ENCODE assay signal across 8 cellular contexts in genomic region chr6:127341471-127342202, GRCh38. TPM values are rescaled to one million over a fixed set of nuclear protein-coding genes. Genes with fewer than 3 reads are reported as not detected.
DNase-seq lines count a peak whose midpoint lies in the region; ATAC-seq and TF ChIP-seq lines count a peak whose summit lies in the region.

No MANE protein-coding gene starts in this region.

- no peak overlapping the region for H3K4me3 Mint-ChIP-seq in endodermal cell

- H3K9me3 ChIP-seq in heart left ventricle, result no peaks in the 10 kb centered on the region
- no peaks in the 10 kb centered on the region for H3K9me3 ChIP-seq in endodermal cell (ENCODE audit: control insufficient read depth, low read length)
- no peaks in the 10 kb centered on the region for H3K9me3 ChIP-seq in stomach

- ATAC-seq in heart left ventricle (no peak), Right ventricle myocardium inferior (no peak), HG03520 (IDR thresholded peaks at IDR 0.05; ENCODE audit: unreplicated experiment) (peak; percentile 25), HG02840 (IDR thresholded peaks at IDR 0.05; ENCODE audit: low FRiP score, unreplicated experiment) (no peak)

- H3K36me3 Mint-ChIP-seq in endodermal cell (ENCODE audit: low read depth), result peaks cover 3% of the 10 kb centered on the region

- peaks cover 22% of the 10 kb centered on the region for H3K4me1 Mint-ChIP-seq in endodermal cell

- no peak for TF ChIP-seq EP300 in stomach (IDR thresholded peaks at IDR 0.05)

- TF ChIP-seq CTCF in heart left ventricle (IDR thresholded peaks at IDR 0.05) (no peak), endodermal cell (conservative IDR thresholded peaks at IDR 0.05) (no peak), stomach (IDR thresholded peaks at IDR 0.05) (no peak)

- TF ChIP-seq POLR2A in heart left ventricle (IDR thresholded peaks at IDR 0.05), result no peak
- no peak for TF ChIP-seq POLR2A in stomach (IDR thresholded peaks at IDR 0.05)

- peak overlapping the region; percentile 92 for H3K9ac ChIP-seq in endodermal cell (ENCODE audit: extremely low read depth, low read length, poor library complexity, severe bottlenecking)

- no peak for DNase-seq in heart left ventricle
- DNase-seq in Right ventricle myocardium inferior (ENCODE audit: missing footprints), result no peak
- no peak for DNase-seq in endodermal cell
- DNase-seq in stomach, result no peak
- DNase-seq in NCI-H226, result no peak
- DNase-seq in AG08395 (ENCODE audit: low spot score), result no peak

- intact Hi-C loops in heart left ventricle (cut with DNase I) (loop anchor here in 2 of 10 donors (5.0 kb wide), 2 partner anchors 74 to 116 kb away; partner anchors contain the start of genes KIAA0408 (in 1 of the 2) and RNF146 (in 1 of the 2)), Right ventricle myocardium inferior (cut with DNase I) (loop anchor here (2.0 kb wide), 1 partner anchor 73 kb away; no protein-coding TSS in a partner anchor), stomach (cut with DNase I; ENCODE audit: low total_unique reads) (no loop called here)

- H3K27me3 ChIP-seq in heart left ventricle, result no peaks in the 10 kb centered on the region
- no peaks in the 10 kb centered on the region for H3K27me3 ChIP-seq in endodermal cell (ENCODE audit: control insufficient read depth, insufficient read depth, low read length, poor library complexity, severe bottlenecking)
- no peaks in the 10 kb centered on the region for H3K27me3 ChIP-seq in stomach

- H3K9me3 Mint-ChIP-seq in endodermal cell, result no peaks in the 10 kb centered on the region

- H3K27ac Mint-ChIP-seq in endodermal cell, result no peak overlapping the region

- H3K4me1 ChIP-seq in heart left ventricle, result peaks cover 0 to 51% (median 27%) of the 10 kb centered on the region in 12 donors
- peaks cover 7% of the 10 kb centered on the region for H3K4me1 ChIP-seq in endodermal cell (ENCODE audit: control insufficient read depth, insufficient read depth, low read length)
- H3K4me1 ChIP-seq in stomach, result peaks cover 17 to 60% (median 45%) of the 10 kb centered on the region in 4 donors

- 82 to 88% (median 85%) methylated on average over 9 of the region's 9 CpGs for WGBS in heart left ventricle, 4 donors
- WGBS in endodermal cell (ENCODE audit: insufficient coverage in 1 of 2, insufficient read length in 1 of 2), 2 experiments, result 81 to 85% methylated on average over 8 to 9 of the region's 9 CpGs
- 50 to 69% (median 61%) methylated on average over 9 of the region's 9 CpGs for WGBS in stomach, 5 donors

- H3K36me3 ChIP-seq in heart left ventricle (no peaks in the 10 kb centered on the region), endodermal cell (ENCODE audit: control insufficient read depth, insufficient read depth, low read length) (no peaks in the 10 kb centered on the region), stomach (no peaks in the 10 kb centered on the region)

- H3K27ac ChIP-seq in heart left ventricle, result peak overlapping the region in 1 of 12 donors; percentile 78
- H3K27ac ChIP-seq in endodermal cell (ENCODE audit: low read depth, low read length), result no peak overlapping the region
- H3K27ac ChIP-seq in stomach, result peak overlapping the region in 2 of 5 donors; percentile 75 to 91

- H3K27me3 Mint-ChIP-seq in endodermal cell (ENCODE audit: insufficient read depth), result no peaks in the 10 kb centered on the region

- peak overlapping the region in 10 of 12 donors; percentile 67 to 84 (median 78) for H3K4me3 ChIP-seq in heart left ventricle
- peak overlapping the region; percentile 90 for H3K4me3 ChIP-seq in endodermal cell (ENCODE audit: low read length)
- peak overlapping the region; percentile 71 to 81 (median 80) for H3K4me3 ChIP-seq in stomach

RNA-seq across cellular contexts. Expression of gene ECHDC1, which starts 1.8 kb away (rescaled TPM):
- total RNA-seq in heart left ventricle (10 to 100 TPM; 29.8 to 51.3 (median 35.2) TPM), Right ventricle myocardium inferior (42.7 TPM), endodermal cell (10 to 100 TPM; 45.5 to 58.2 TPM), stomach (10 to 100 TPM; 11.9 to 71.0 (median 50.8) TPM)
- polyA plus RNA-seq in heart left ventricle (10 to 100 TPM; 24.3 to 45.3 TPM), stomach (10 to 100 TPM; 28.4 to 51.4 (median 50.7) TPM)
- 70.2 TPM for polyA plus RNA-seq in endodermal cell (2013, experiment 1 of 2)
- 65.3 TPM for polyA plus RNA-seq in endodermal cell (2013, experiment 2 of 2)
